In the genomic region with DNA sequence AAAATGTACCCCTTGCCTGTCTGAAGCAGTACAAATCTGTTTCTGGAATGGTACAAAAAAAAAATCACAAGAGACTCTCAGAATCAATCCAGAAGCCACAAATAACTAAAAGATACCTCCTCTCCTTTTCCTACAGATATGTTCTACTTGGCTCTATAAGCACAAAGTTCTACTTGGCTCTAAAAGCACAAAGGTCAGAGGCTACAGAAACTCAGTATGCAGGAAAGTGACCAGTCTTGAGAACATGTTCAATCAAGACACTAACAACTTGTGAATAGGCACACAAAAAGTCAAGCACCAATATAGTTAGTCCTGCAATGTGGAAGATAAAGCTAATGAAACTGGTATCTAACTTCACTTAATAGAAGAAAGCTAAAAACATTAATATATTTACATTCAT, we compare ENCODE assay signal across 11 cellular contexts. TPM values are rescaled to one million over a fixed set of nuclear protein-coding genes. Genes with fewer than 3 reads are reported as not detected.
DNase-seq lines count a peak whose midpoint lies in the region; ATAC-seq and TF ChIP-seq lines count a peak whose summit lies in the region.
"Had no signal": no experiment of that assay in that cellular context is flagged by ENCODE, and none has a peak within 500 bp of the region (broad histone marks: within the 10 kb centered on the region; RNA-seq: fewer than 3 reads in every experiment).

No MANE protein-coding gene starts in this region.

- peak overlapping the region in 5 of 8 donors; percentile 6 to 67 (median 19) for H3K27ac Mint-ChIP-seq in CD8-positive, alpha-beta memory T cell
- peak overlapping the region; percentile 19; the same call in 1 of the 2 replicates for H3K27ac Mint-ChIP-seq in WTC11
- H3K27ac Mint-ChIP-seq in activated naive CD4-positive, alpha-beta T cell treated with anti-CD3 and anti-CD28 coated beads, Interleukin-2, amount 50 U/mL, for 72 hours, result peak overlapping the region in 1 of 2 donors; percentile 36
- H3K27ac Mint-ChIP-seq: activated CD4-positive, alpha-beta memory T cell treated with anti-CD3 and anti-CD28 coated beads, Interleukin-2, amount 10 ng/mL, durations not matched to agents 7 days and 5 days; memory B cell had no signal

- H3K4me2 ChIP-seq in GM23248 (ENCODE audit: unreplicated experiment), result peak overlapping the region; percentile 71

- no peaks in the 10 kb centered on the region for H3K4me1 ChIP-seq in CD8-positive, alpha-beta memory T cell (ENCODE audit: insufficient read depth, low read length)
- peaks cover 26% of the 10 kb centered on the region for H3K4me1 ChIP-seq in GM23248 (ENCODE audit: insufficient read depth)

- no peaks in the 10 kb centered on the region for H3K36me3 ChIP-seq in CD8-positive, alpha-beta memory T cell (ENCODE audit: insufficient read depth, low read length)
- H3K36me3 ChIP-seq in GM23248 (ENCODE audit: low read depth), result peaks cover 6% of the 10 kb centered on the region; the same call in 1 of the 2 replicates

- H3K9ac ChIP-seq in GM23248, result peak overlapping the region; percentile 21

- no peaks in the 10 kb centered on the region for H3K9me2 ChIP-seq in GM23248 (ENCODE audit: insufficient read depth)

- H3K4me3 ChIP-seq in CD8-positive, alpha-beta memory T cell (ENCODE audit: low read length), result no peak overlapping the region
- H3K4me3 ChIP-seq in GM23248, result peak overlapping the region; percentile 23; the same call in 1 of the 2 replicates

- in situ Hi-C loops in GM23248 (cut with MboI), result no loop called here

- H3K36me3 Mint-ChIP-seq in CD8-positive, alpha-beta memory T cell, result peaks cover 18 to 48% (median 22%) of the 10 kb centered on the region in 3 donors
- peaks cover 34% of the 10 kb centered on the region for H3K36me3 Mint-ChIP-seq in WTC11
- H3K36me3 Mint-ChIP-seq in activated naive CD4-positive, alpha-beta T cell treated with anti-CD3 and anti-CD28 coated beads, Interleukin-2, amount 50 U/mL, for 72 hours, result peaks cover 12 to 36% of the 10 kb centered on the region in 2 donors

- ATAC-seq in WTC11, result no peak
- peak; percentile 60 for ATAC-seq in left lobe of liver
- ATAC-seq in GM19395 (IDR thresholded peaks at IDR 0.05; ENCODE audit: unreplicated experiment), result no peak
- no peak for ATAC-seq in activated naive CD4-positive, alpha-beta T cell treated with anti-CD3 and anti-CD28 coated beads, Interleukin-2, amount 50 U/mL, for 72 hours

- no peak for TF ChIP-seq CTCF in WTC11 (IDR thresholded peaks at IDR 0.05)

- H3K27ac ChIP-seq in CD8-positive, alpha-beta memory T cell (ENCODE audit: low read depth, low read length), result no peak overlapping the region
- peak overlapping the region; percentile 37 for H3K27ac ChIP-seq in GM23248

- POLR2A ChIA-PET in CD8-positive, alpha-beta memory T cell (lab: Charles Lee), result no interaction called here
- POLR2A ChIA-PET in WTC11 (lab: Charles Lee), result no interaction called here

- peaks cover 32 to 50% (median 40%) of the 10 kb centered on the region in 3 donors for H3K4me1 Mint-ChIP-seq in CD8-positive, alpha-beta memory T cell
- H3K4me1 Mint-ChIP-seq in WTC11, result peaks cover 9% of the 10 kb centered on the region; the same call in 1 of the 2 replicates

- H4K20me1 ChIP-seq in GM23248 (ENCODE audit: insufficient read depth), result 0 out of 2 replicates have a peak, but pooled peaks cover 5% of the 10 kb centered on the region

- peaks cover 20% of the 10 kb centered on the region for H3F3A ChIP-seq in GM23248 (ENCODE audit: insufficient read depth)

- H3K79me2 ChIP-seq in GM23248 (ENCODE audit: insufficient read depth), result peaks cover 100% of the 10 kb centered on the region

- CTCF ChIA-PET in CD8-positive, alpha-beta memory T cell (lab: Charles Lee), result no interaction called here
- CTCF ChIA-PET in WTC11 (lab: Charles Lee), result no interaction called here

- no peaks in the 10 kb centered on the region for H3K27me3 Mint-ChIP-seq in CD8-positive, alpha-beta memory T cell
- H3K27me3 Mint-ChIP-seq in WTC11 (ENCODE audit: low read depth), result no peaks in the 10 kb centered on the region
- H3K27me3 Mint-ChIP-seq: activated CD4-positive, alpha-beta memory T cell treated with anti-CD3 and anti-CD28 coated beads, Interleukin-2, amount 10 ng/mL, durations not matched to agents 7 days and 5 days; memory B cell had no signal

- H3K4me3 Mint-ChIP-seq in CD8-positive, alpha-beta memory T cell, result no peak overlapping the region
- no peak overlapping the region for H3K4me3 Mint-ChIP-seq in WTC11
- H3K4me3 Mint-ChIP-seq: activated CD4-positive, alpha-beta memory T cell treated with anti-CD3 and anti-CD28 coated beads, Interleukin-2, amount 10 ng/mL, durations not matched to agents 7 days and 5 days; memory B cell had no signal

- no peaks in the 10 kb centered on the region for H3K9me3 ChIP-seq in CD8-positive, alpha-beta memory T cell (ENCODE audit: low read length)
- H3K9me3 ChIP-seq in GM23248 (ENCODE audit: low read depth), result no peaks in the 10 kb centered on the region

- H2AFZ ChIP-seq in GM23248, result no peak overlapping the region

- H3K27me3 ChIP-seq in CD8-positive, alpha-beta memory T cell (ENCODE audit: insufficient read depth, low read length, poor library complexity, severe bottlenecking), result no peaks in the 10 kb centered on the region
- H3K27me3 ChIP-seq in GM23248 (replicated peaks; ENCODE audit: insufficient read depth), result no peaks in the 10 kb centered on the region

- no peak for DNase-seq in CD8-positive, alpha-beta memory T cell
- peak; percentile 20 for DNase-seq in GM23248
- no peak for DNase-seq in WTC11 (ENCODE audit: low spot score)
- no peak for DNase-seq in left lobe of liver (ENCODE audit: low spot score)
- no peak for DNase-seq in stimulated activated naive CD4-positive, alpha-beta T cell (lab: John Stamatoyannopoulos, UW)
- no peak for DNase-seq in NCI-H526 (lab: John Stamatoyannopoulos, UW)
- no peak for DNase-seq in activated naive CD4-positive, alpha-beta T cell treated with anti-CD3 and anti-CD28 coated beads, Interleukin-2, amount 50 U/mL, for 72 hours (ENCODE audit: low spot score in 2 of 2)
- DNase-seq: activated CD4-positive, alpha-beta memory T cell treated with anti-CD3 and anti-CD28 coated beads, Interleukin-2, amount 10 ng/mL, durations not matched to agents 7 days and 5 days; glutamatergic neuron had no signal

- peaks cover 9 to 19% (median 14%) of the 10 kb centered on the region in 5 donors for H3K9me3 Mint-ChIP-seq in CD8-positive, alpha-beta memory T cell
- H3K9me3 Mint-ChIP-seq in WTC11, result peaks cover 13% of the 10 kb centered on the region
- peaks cover 5 to 25% of the 10 kb centered on the region in 2 donors for H3K9me3 Mint-ChIP-seq in activated naive CD4-positive, alpha-beta T cell treated with anti-CD3 and anti-CD28 coated beads, Interleukin-2, amount 50 U/mL, for 72 hours

TF ChIP-seq in WTC11, 78 proteins besides CTCF, POLR2A, EP300 and RAD21:
- TF ChIP-seq, protein P1, sequence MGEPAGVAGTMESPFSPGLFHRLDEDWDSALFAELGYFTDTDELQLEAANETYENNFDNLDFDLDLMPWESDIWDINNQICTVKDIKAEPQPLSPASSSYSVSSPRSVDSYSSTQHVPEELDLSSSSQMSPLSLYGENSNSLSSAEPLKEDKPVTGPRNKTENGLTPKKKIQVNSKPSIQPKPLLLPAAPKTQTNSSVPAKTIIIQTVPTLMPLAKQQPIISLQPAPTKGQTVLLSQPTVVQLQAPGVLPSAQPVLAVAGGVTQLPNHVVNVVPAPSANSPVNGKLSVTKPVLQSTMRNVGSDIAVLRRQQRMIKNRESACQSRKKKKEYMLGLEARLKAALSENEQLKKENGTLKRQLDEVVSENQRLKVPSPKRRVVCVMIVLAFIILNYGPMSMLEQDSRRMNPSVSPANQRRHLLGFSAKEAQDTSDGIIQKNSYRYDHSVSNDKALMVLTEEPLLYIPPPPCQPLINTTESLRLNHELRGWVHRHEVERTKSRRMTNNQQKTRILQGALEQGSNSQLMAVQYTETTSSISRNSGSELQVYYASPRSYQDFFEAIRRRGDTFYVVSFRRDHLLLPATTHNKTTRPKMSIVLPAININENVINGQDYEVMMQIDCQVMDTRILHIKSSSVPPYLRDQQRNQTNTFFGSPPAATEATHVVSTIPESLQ (CRISPR knock-in tag; IDR thresholded peaks at IDR 0.05), result no peak
- TF ChIP-seq NR2C2 (CRISPR knock-in tag; IDR thresholded peaks at IDR 0.05) (no peak), ZNF396 (CRISPR knock-in tag; IDR thresholded peaks at IDR 0.05; ENCODE audit: borderline replicate concordance) (no peak), GRHL2 (CRISPR knock-in tag; IDR thresholded peaks at IDR 0.05; ENCODE audit: insufficient replicate concordance, severe bottlenecking) (no peak), CBFB (CRISPR knock-in tag; IDR thresholded peaks at IDR 0.05; ENCODE audit: low read depth) (no peak), FOXJ3 (CRISPR knock-in tag; IDR thresholded peaks at IDR 0.05; ENCODE audit: borderline replicate concordance) (no peak), ZNF219 (CRISPR knock-in tag; IDR thresholded peaks at IDR 0.05; ENCODE audit: borderline replicate concordance) (no peak), IRF2 (CRISPR knock-in tag; IDR thresholded peaks at IDR 0.05; ENCODE audit: borderline replicate concordance, low read depth) (no peak)
- TF ChIP-seq, protein P2, sequence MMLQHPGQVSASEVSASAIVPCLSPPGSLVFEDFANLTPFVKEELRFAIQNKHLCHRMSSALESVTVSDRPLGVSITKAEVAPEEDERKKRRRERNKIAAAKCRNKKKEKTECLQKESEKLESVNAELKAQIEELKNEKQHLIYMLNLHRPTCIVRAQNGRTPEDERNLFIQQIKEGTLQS (CRISPR knock-in tag; conservative IDR thresholded peaks at IDR 0.05), result no peak

RNA-seq across cellular contexts. Expression of a gene that starts 19.2 kb away (rescaled TPM):
- total RNA-seq in CD8-positive, alpha-beta memory T cell, result 10 to 100 TPM; 58.4 to 59.9 TPM
- polyA plus RNA-seq in CD8-positive, alpha-beta memory T cell, result 17.2 TPM
- total RNA-seq in GM23248 (2014; rRNA removed; shearing (Covaris generic)), result 85.5 and 97.9 TPM in 2 replicates
- 31.8 and 33.0 TPM in 2 replicates for polyA plus RNA-seq in GM23248 (2016; fragmentation: Nextera tagmentation; extraction: Ambion mirVana)
- 71.1 to 78.7 TPM (median 77.0 TPM) in 3 replicates for total RNA-seq in WTC11 (2021)
- total RNA-seq in left lobe of liver, result 20.1 TPM
- total RNA-seq in activated naive CD4-positive, alpha-beta T cell treated with anti-CD3 and anti-CD28 coated beads, Interleukin-2, amount 50 U/mL, for 72 hours, result 10 to 100 TPM; 22.6 to 26.7 TPM
